ENCODE assay signal across 14 cellular contexts in the genomic region with DNA sequence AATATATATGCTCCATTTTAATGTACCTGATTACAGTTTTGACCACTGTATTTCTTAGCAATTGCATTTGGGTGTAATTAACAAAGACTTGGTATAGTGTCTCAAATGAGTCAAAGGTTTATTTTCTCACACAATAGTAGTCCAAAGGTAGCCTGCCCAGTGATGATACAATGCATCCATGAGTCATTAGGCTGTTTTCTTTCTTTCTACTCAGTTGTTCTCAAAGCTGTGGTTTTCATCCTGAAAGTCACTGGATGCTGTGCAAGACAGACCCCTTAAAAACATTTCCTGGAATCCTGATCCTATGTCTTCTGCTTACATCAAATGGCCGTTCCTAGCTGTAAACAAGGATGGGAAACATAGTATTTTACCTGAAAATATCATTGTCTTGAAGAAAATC.
A peak's percentile ranks its signal among the peaks of the same experiment; 100 is the strongest.
DNase-seq lines count a peak whose midpoint lies in the region; ATAC-seq and TF ChIP-seq lines count a peak whose summit lies in the region.
"Had no signal": no experiment of that assay in that cellular context is flagged by ENCODE, and none has a peak within 500 bp of the region (broad histone marks: within the 10 kb centered on the region; RNA-seq: fewer than 3 reads in every experiment).

No MANE protein-coding gene starts in this region.

- H3K27ac ChIP-seq in RWPE2 (ENCODE audit: poor library complexity, severe bottlenecking) (no peak overlapping the region), Karpas-422 (ENCODE audit: low read length) (no peak overlapping the region)
- H3K27ac ChIP-seq: tibial artery had no signal

- no peak overlapping the region for H2AFZ ChIP-seq in Karpas-422 (ENCODE audit: low read length)

- H3K4me1 ChIP-seq in RWPE2 (ENCODE audit: insufficient read depth, poor library complexity, severe bottlenecking) (peaks cover 8% of the 10 kb centered on the region), Karpas-422 (ENCODE audit: low read length) (no peaks in the 10 kb centered on the region)

- H3K9me2 ChIP-seq in Karpas-422 (replicated peaks; ENCODE audit: insufficient read depth, low read length) = no peaks in the 10 kb centered on the region

- ATAC-seq in RWPE2 (ENCODE audit: low read depth) = peak; percentile 91

- H3K9ac ChIP-seq in Karpas-422 (ENCODE audit: low read length) = no peak overlapping the region

- DNase-seq in HCEC 1CT = peak; percentile 8
- no peak for DNase-seq in RWPE2 (ENCODE audit: low spot score)
- peak; percentile 80 for DNase-seq in fibroblast of pulmonary artery (ENCODE audit: low read depth)
- DNase-seq in renal cortical epithelial cell (ENCODE audit: low read depth) = peak; percentile 93
- no peak for DNase-seq in dedifferentiated amniotic fluid mesenchymal stem cell (ENCODE audit: extremely low spot score)
- DNase-seq in islet precursor cell = no peak
- DNase-seq in Karpas-422 = no peak
- DNase-seq in cortex of kidney (lab: John Stamatoyannopoulos, UW) = no peak
- DNase-seq: activated CD4-positive, alpha-beta T cell treated with anti-CD3 and anti-CD28 coated beads for 48 hours; activated T-cell treated with anti-CD3 and anti-CD28 coated beads for 4 hours; CD4-positive, CD25-positive, alpha-beta regulatory T cell; NCI-H1092; T1000; tibial artery had no signal

- H3K4me2 ChIP-seq in Karpas-422 (ENCODE audit: low read depth, low read length, poor library complexity, severe bottlenecking) = no peak overlapping the region

- H3K79me2 ChIP-seq in Karpas-422 (ENCODE audit: low read length) = no peaks in the 10 kb centered on the region

- H3K4me3 ChIP-seq in RWPE2 (ENCODE audit: severe bottlenecking) = no peak overlapping the region
- H3K4me3 ChIP-seq in fibroblast of pulmonary artery (replicated peaks; ENCODE audit: low read depth, low read length) = no peak overlapping the region
- no peak overlapping the region for H3K4me3 ChIP-seq in Karpas-422 (ENCODE audit: low read length)
- H3K4me3 ChIP-seq: tibial artery had no signal

- H3K36me3 ChIP-seq in RWPE2 (ENCODE audit: low read depth) (no peaks in the 10 kb centered on the region), Karpas-422 (ENCODE audit: insufficient read depth, low read length) (no peaks in the 10 kb centered on the region)
- H3K36me3 ChIP-seq: tibial artery had no signal

- no peaks in the 10 kb centered on the region for H3K9me3 ChIP-seq in RWPE2 (ENCODE audit: severe bottlenecking)
- H3K9me3 ChIP-seq in Karpas-422 (ENCODE audit: low read length) = no peaks in the 10 kb centered on the region
- H3K9me3 ChIP-seq: tibial artery had no signal

- no peaks in the 10 kb centered on the region for H4K20me1 ChIP-seq in Karpas-422 (ENCODE audit: insufficient read depth, low read depth, low read length)

- H3K27me3 ChIP-seq in RWPE2 (ENCODE audit: insufficient read depth, poor library complexity, severe bottlenecking) = no peaks in the 10 kb centered on the region
- no peaks in the 10 kb centered on the region for H3K27me3 ChIP-seq in Karpas-422 (ENCODE audit: low read length)
- H3K27me3 ChIP-seq: tibial artery had no signal

- TF ChIP-seq CTCF in RWPE2 (IDR thresholded peaks at IDR 0.05; ENCODE audit: poor library complexity, severe bottlenecking) = no peak
- no peak for TF ChIP-seq CTCF in fibroblast of pulmonary artery (IDR thresholded peaks at IDR 0.05; ENCODE audit: low read length, missing control alignments)

Comparison
In these comparisons a context has a peak if more than half of its experiments do, and no peak if none do; other contexts are left out.
1. DNase-seq: peak in HCEC 1CT (single experiment), fibroblast of pulmonary artery (single experiment) and renal cortical epithelial cell (single experiment); none in RWPE2 (single experiment), dedifferentiated amniotic fluid mesenchymal stem cell (single experiment), islet precursor cell (single experiment), Karpas-422 (single experiment) and cortex of kidney (single experiment).